Comparison of ENCODE assay signal across 8 cellular contexts in genomic region chr17:74862108-74862901, GRCh38. TPM values are rescaled to one million over a fixed set of nuclear protein-coding genes. Genes with fewer than 3 reads are reported as not detected.
A peak's percentile ranks its signal among the peaks of the same experiment; 100 is the strongest.
DNase-seq lines count a peak whose midpoint lies in the region; ATAC-seq and TF ChIP-seq lines count a peak whose summit lies in the region.

No MANE protein-coding gene starts in this region.

- 28% methylated on average over 12 of the region's 25 CpGs for WGBS in right lobe of liver (ENCODE audit: insufficient coverage, low coverage, low lambda C conversion rate, missing lambda C conversion rate)

- no peaks in the 10 kb centered on the region for H3K36me3 ChIP-seq in right lobe of liver

- H3K27ac ChIP-seq in right lobe of liver, result no peak overlapping the region

- DNase-seq in ELR (ENCODE audit: low read depth), result peak; percentile 73
- peak; percentile 53 for DNase-seq in M059J (ENCODE audit: low read depth)
- DNase-seq in activated CD4-positive, CD25-positive, alpha-beta regulatory T cell treated with anti-CD3 and anti-CD28 coated beads, Interleukin-2, amount 50 U/mL, for 72 hours, result peak; percentile 62
- DNase-seq in cerebellar cortex (ENCODE audit: low spot score), result peak; percentile 88
- DNase-seq in right lobe of liver, result no peak
- DNase-seq in stimulated activated CD8-positive, alpha-beta memory T cell treated with anti-CD3 and anti-CD28 coated beads, Interleukin-12 subunit alpha, Interleukin-12 subunit beta, amount 100 ng/mL, for 1 hour (ENCODE audit: low read depth), result peak; percentile 56
- DNase-seq in NCI-H2029 treated with DMSO at 0.1 percent for 48 hours (lab: John Stamatoyannopoulos, UW), result no peak

- peaks cover 0 to 7% (median 2%) of the 10 kb centered on the region in 4 donors for H3K4me1 ChIP-seq in right lobe of liver

- ATAC-seq in right lobe of liver, result peak; percentile 28 to 56 (median 50)
- ATAC-seq in HG03045 (IDR thresholded peaks at IDR 0.05; ENCODE audit: unreplicated experiment), result no peak

- H3K27me3 ChIP-seq in right lobe of liver, result peaks cover 4 to 17% of the 10 kb centered on the region in 2 donors

- TF ChIP-seq CTCF in right lobe of liver (IDR thresholded peaks at IDR 0.05), result peak; percentile 42 to 59 (median 48)

- no peak overlapping the region for H3K4me3 ChIP-seq in right lobe of liver

- H3K9me3 ChIP-seq in right lobe of liver, result no peaks in the 10 kb centered on the region

- no peak for TF ChIP-seq POLR2A in right lobe of liver (IDR thresholded peaks at IDR 0.05)

- intact Hi-C loops in right lobe of liver (cut with DNase I), result loop anchor here (5.0 to 10.0 kb wide), 3 partner anchors 75 to 208 kb away; partner anchors contain the start of gene NHERF1 (in 1 of the 2)

RNA-seq across cellular contexts. Expression of gene GRIN2C, which starts 2.6 kb away (rescaled TPM):
- 0.02 TPM in 1 of 2 replicates, not detected in the other for total RNA-seq in M059J (2014; rRNA removed; shearing (Covaris generic))
- total RNA-seq in right lobe of liver, result under 1 TPM in 2 of 6 experiments, not detected in 4; 0.10 to 0.13 TPM

RNA-seq across cellular contexts. Expression of gene FDXR, which starts 10.5 kb away (rescaled TPM):
- total RNA-seq in M059J (2014; rRNA removed; shearing (Covaris generic)), result 4.6 and 6.5 TPM in 2 replicates
- 10 to 100 TPM in 2 of 6 experiments, 1 to 10 TPM in 4; 7.7 to 18.7 (median 8.6) TPM for total RNA-seq in right lobe of liver

RNA-seq across cellular contexts. Expression of gene FADS6, which starts 31.1 kb away (rescaled TPM):
- total RNA-seq in M059J (2014; rRNA removed; shearing (Covaris generic)), result not detected in 2 replicates
- total RNA-seq in right lobe of liver, result 1 to 10 TPM; 2.1 to 6.1 (median 3.7) TPM

Comparison
In these comparisons a context has a peak if more than half of its experiments do, and no peak if none do; other contexts are left out.
1. DNase-seq: peak in ELR (single experiment), M059J (single experiment), activated CD4-positive, CD25-positive, alpha-beta regulatory T cell treated with anti-CD3 and anti-CD28 coated beads, Interleukin-2, amount 50 U/mL, for 72 hours (single experiment), cerebellar cortex (single experiment) and stimulated activated CD8-positive, alpha-beta memory T cell treated with anti-CD3 and anti-CD28 coated beads, Interleukin-12 subunit alpha, Interleukin-12 subunit beta, amount 100 ng/mL, for 1 hour (single experiment); none in right lobe of liver (0 of 3) and NCI-H2029 treated with DMSO at 0.1 percent for 48 hours (single experiment).